Comparison of ENCODE assay signal across 28 cellular contexts in the genomic region with DNA sequence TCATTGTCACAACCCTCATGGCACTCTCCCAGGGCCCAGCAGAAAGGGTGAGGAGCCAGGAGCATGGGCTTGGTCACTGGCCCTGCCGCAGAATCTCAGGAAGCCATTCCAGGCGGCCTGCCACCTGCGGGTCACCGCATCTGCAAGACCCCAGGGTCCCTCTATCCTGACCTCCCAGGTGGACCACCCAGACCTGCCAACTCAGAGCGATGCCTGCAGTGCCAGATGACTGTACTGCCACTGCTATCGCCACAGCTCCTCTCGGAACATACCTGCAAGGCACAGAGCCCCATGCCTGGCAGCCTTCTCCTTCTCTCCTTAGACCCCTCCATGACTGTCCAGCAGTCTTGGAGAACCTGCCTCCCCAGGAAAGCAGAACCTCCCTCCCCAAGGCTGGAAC. TPM values are rescaled to one million over a fixed set of nuclear protein-coding genes. Genes with fewer than 3 reads are reported as not detected.
"Had no signal": no experiment of that assay in that cellular context is flagged by ENCODE, and none has a peak within 500 bp of the region (broad histone marks: within the 10 kb centered on the region; RNA-seq: fewer than 3 reads in every experiment).

No MANE protein-coding gene starts in this region.

- H3K9me3 ChIP-seq: colonic mucosa, lower lobe of right lung, mucosa of descending colon, ovary, psoas muscle, thoracic aorta, upper lobe of left lung, uterus had no signal

- H3K36me3 ChIP-seq: colonic mucosa, esophagus squamous epithelium, lower lobe of right lung, ovary, sigmoid colon, thoracic aorta, tibial nerve, upper lobe of left lung, uterus had no signal

- H3K4me3 ChIP-seq: colonic mucosa, esophagus squamous epithelium, lower lobe of right lung, mucosa of descending colon, ovary, psoas muscle, sigmoid colon, thoracic aorta, tibial nerve, upper lobe of left lung, uterus had no signal

- FAIRE-seq: frontal cortex had no signal

- H3K27ac Mint-ChIP-seq: dendritic cell treated with granulocyte-macrophage colony-stimulating factor and Interleukin-4, amounts not matched to agents 40 ng/mL and 50 ng/mL, for 4 days; immature natural killer cell; mesothelial cell of epicardium; natural killer cell treated with Interleukin-12 subunit alpha and Interleukin-12 subunit beta and Interleukin-15 and Interleukin-18, amount 100 ng/mL, for 72 hours; stimulated activated memory B cell treated with anti-CD40 and anti-IgM and Interleukin-4, amounts not matched to agents 10 μg/mL and 1 μg/mL and 100 μg/mL, for 72 hours; stimulated activated naive CD8-positive, alpha-beta T cell treated with anti-CD3 and anti-CD28 coated beads, Interleukin-15, Interleukin-2, amounts not matched to agents 100 ng/mL and 50 ng/mL, for 24 hours had no signal

- H3K4me3 Mint-ChIP-seq: dendritic cell treated with granulocyte-macrophage colony-stimulating factor and Interleukin-4, amounts not matched to agents 40 ng/mL and 50 ng/mL, for 4 days; immature natural killer cell; mesothelial cell of epicardium; natural killer cell treated with Interleukin-12 subunit alpha and Interleukin-12 subunit beta and Interleukin-15 and Interleukin-18, amount 100 ng/mL, for 72 hours; stimulated activated memory B cell treated with anti-CD40 and anti-IgM and Interleukin-4, amounts not matched to agents 10 μg/mL and 1 μg/mL and 100 μg/mL, for 72 hours; stimulated activated naive CD8-positive, alpha-beta T cell treated with anti-CD3 and anti-CD28 coated beads, Interleukin-15, Interleukin-2, amounts not matched to agents 100 ng/mL and 50 ng/mL, for 24 hours had no signal

- H3K27me3 ChIP-seq: colonic mucosa, ovary, upper lobe of left lung, uterus had no signal

- H3K4me1 ChIP-seq: colonic mucosa, psoas muscle, sigmoid colon, tibial nerve, uterus had no signal

- DNase-seq: colonic mucosa; effector CD8-positive, alpha-beta T cell; erythroblast; esophagus squamous epithelium; hypothalamus; immature natural killer cell; islet precursor cell; kidney glomerular epithelial cell; left ventricle myocardium superior; lower lobe of right lung; mucosa of descending colon; naive B cell; occipital lobe; ovary; psoas muscle; right cardiac atrium; sigmoid colon; stimulated activated CD4-positive, alpha-beta T cell treated with anti-CD3 and anti-CD28 coated beads, Interleukin-4, amount 100 ng/mL, for 4 hours; upper lobe of left lung; uterus had no signal

- H3K36me3 Mint-ChIP-seq: mesothelial cell of epicardium; natural killer cell treated with Interleukin-12 subunit alpha and Interleukin-12 subunit beta and Interleukin-15 and Interleukin-18, amount 100 ng/mL, for 72 hours had no signal

- ATAC-seq: left ventricle myocardium superior; lower lobe of right lung; mucosa of descending colon; natural killer cell treated with Interleukin-12 subunit alpha and Interleukin-12 subunit beta and Interleukin-15 and Interleukin-18, amount 100 ng/mL, for 72 hours; psoas muscle; right cardiac atrium; stimulated activated memory B cell treated with anti-CD40 and anti-IgM and Interleukin-4, amounts not matched to agents 10 μg/mL and 1 μg/mL and 100 μg/mL, for 72 hours had no signal

- H3K9me3 Mint-ChIP-seq: dendritic cell treated with granulocyte-macrophage colony-stimulating factor and Interleukin-4, amounts not matched to agents 40 ng/mL and 50 ng/mL, for 4 days; immature natural killer cell; naive B cell; natural killer cell treated with Interleukin-12 subunit alpha and Interleukin-12 subunit beta and Interleukin-15 and Interleukin-18, amount 100 ng/mL, for 72 hours; stimulated activated naive CD8-positive, alpha-beta T cell treated with anti-CD3 and anti-CD28 coated beads, Interleukin-15, Interleukin-2, amounts not matched to agents 100 ng/mL and 50 ng/mL, for 24 hours had no signal

- H3K27ac ChIP-seq: colonic mucosa, esophagus squamous epithelium, lower lobe of right lung, ovary, psoas muscle, sigmoid colon, thoracic aorta, tibial nerve, upper lobe of left lung, uterus had no signal

- H3K27me3 Mint-ChIP-seq: natural killer cell treated with Interleukin-12 subunit alpha and Interleukin-12 subunit beta and Interleukin-15 and Interleukin-18, amount 100 ng/mL, for 72 hours; stimulated activated naive CD8-positive, alpha-beta T cell treated with anti-CD3 and anti-CD28 coated beads, Interleukin-15, Interleukin-2, amounts not matched to agents 100 ng/mL and 50 ng/mL, for 24 hours had no signal

RNA-seq across cellular contexts. Expression of a gene that starts 26.4 kb away (rescaled TPM):
- total RNA-seq: esophagus squamous epithelium, psoas muscle, thoracic aorta had no signal
